In genomic region chr3:9780451-9780797, GRCh38 we compare ENCODE assay signal across 14 cellular contexts. TPM values are rescaled to one million over a fixed set of nuclear protein-coding genes. Genes with fewer than 3 reads are reported as not detected.
DNase-seq lines count a peak whose midpoint lies in the region; ATAC-seq, FAIRE-seq and TF ChIP-seq lines count a peak whose summit lies in the region.
"Had no signal": no experiment of that assay in that cellular context is flagged by ENCODE, and none has a peak within 500 bp of the region (broad histone marks: within the 10 kb centered on the region; RNA-seq: fewer than 3 reads in every experiment).

No MANE protein-coding gene starts in this region.

- DNase-seq in T-helper 2 cell treated with Interferon-gamma antibody and Interleukin-4, amounts not matched to agents 5 μg/mL and 100 μg/mL, for 36 hours (ENCODE audit: low spot score), result no peak
- DNase-seq in T-helper 2 cell, result no peak
- no peak for DNase-seq in NB4 (ENCODE audit: low read depth)
- peak; percentile 85 for DNase-seq in spleen
- DNase-seq in NCI-H748 (lab: John Stamatoyannopoulos, UW; ENCODE audit: unreplicated experiment), result no peak
- DNase-seq in frontal cortex (ENCODE audit: low spot score in 2 of 2), result no peak
- DNase-seq: GOT3, NCI-H1417, PC-9 had no signal

- peaks cover 0 to 62% (median 38%) of the 10 kb centered on the region in 6 donors for H3K36me3 ChIP-seq in spleen

- intact Hi-C loops in dendritic cell treated with granulocyte-macrophage colony-stimulating factor and Interleukin-4, amounts not matched to agents 40 ng/mL and 50 ng/mL, for 4 days (cut with micrococcal nuclease), result no loop called here
- intact Hi-C loops in spleen (cut with DNase I; ENCODE audit: low total_unique reads), result no loop called here

- peaks cover 44% of the 10 kb centered on the region for H3K36me3 Mint-ChIP-seq in T-helper 2 cell treated with Interferon-gamma antibody and Interleukin-4, amounts not matched to agents 5 μg/mL and 100 μg/mL, for 36 hours (ENCODE audit: low read depth)
- H3K36me3 Mint-ChIP-seq in dendritic cell treated with granulocyte-macrophage colony-stimulating factor and Interleukin-4, amounts not matched to agents 40 ng/mL and 50 ng/mL, for 4 days (ENCODE audit: low read depth), result peaks cover 50% of the 10 kb centered on the region

- 38 to 70% (median 64%) methylated on average over 11 of the region's 11 CpGs for WGBS in spleen, 5 donors

- H3K9me3 ChIP-seq in spleen, result no peaks in the 10 kb centered on the region
- H3K9me3 ChIP-seq: mucosa of descending colon had no signal

- H3K4me3 Mint-ChIP-seq in T-helper 2 cell treated with Interferon-gamma antibody and Interleukin-4, amounts not matched to agents 5 μg/mL and 100 μg/mL, for 36 hours, result peak overlapping the region; percentile 46
- peak overlapping the region; percentile 6 for H3K4me3 Mint-ChIP-seq in dendritic cell treated with granulocyte-macrophage colony-stimulating factor and Interleukin-4, amounts not matched to agents 40 ng/mL and 50 ng/mL, for 4 days

- ATAC-seq in HG03159 (IDR thresholded peaks at IDR 0.05; ENCODE audit: unreplicated experiment), result no peak

- H3K9me3 Mint-ChIP-seq in T-helper 2 cell treated with Interferon-gamma antibody and Interleukin-4, amounts not matched to agents 5 μg/mL and 100 μg/mL, for 36 hours, result no peaks in the 10 kb centered on the region
- no peaks in the 10 kb centered on the region for H3K9me3 Mint-ChIP-seq in dendritic cell treated with granulocyte-macrophage colony-stimulating factor and Interleukin-4, amounts not matched to agents 40 ng/mL and 50 ng/mL, for 4 days

- no peak for TF ChIP-seq POLR2A in NB4 (IDR thresholded peaks at IDR 0.05; ENCODE audit: extremely low read depth, insufficient read length)
- no peak for TF ChIP-seq POLR2A in spleen (IDR thresholded peaks at IDR 0.05)

- H3K4me1 ChIP-seq in spleen, result peaks cover 26 to 61% (median 47%) of the 10 kb centered on the region in 6 donors

- peak overlapping the region; percentile 33 for H3K4me3 ChIP-seq in NB4 (ENCODE audit: low read depth, low read length)
- H3K4me3 ChIP-seq in spleen, result peak overlapping the region in 1 of 8 donors; percentile 37
- H3K4me3 ChIP-seq: cardiac muscle cell, mucosa of descending colon, PC-9 had no signal

- H3K27me3 ChIP-seq in spleen (replicated peaks in 1 of 7), result no peaks in the 10 kb centered on the region
- H3K27me3 ChIP-seq: cardiac muscle cell had no signal

- peak overlapping the region; percentile 85 for H3K27ac Mint-ChIP-seq in T-helper 2 cell treated with Interferon-gamma antibody and Interleukin-4, amounts not matched to agents 5 μg/mL and 100 μg/mL, for 36 hours
- peak overlapping the region; percentile 99 for H3K27ac Mint-ChIP-seq in dendritic cell treated with granulocyte-macrophage colony-stimulating factor and Interleukin-4, amounts not matched to agents 40 ng/mL and 50 ng/mL, for 4 days

- FAIRE-seq in frontal cortex (lab: Jason Lieb, UNC), result no peak
- FAIRE-seq: G401.6 had no signal

- H3K27me3 Mint-ChIP-seq in T-helper 2 cell treated with Interferon-gamma antibody and Interleukin-4, amounts not matched to agents 5 μg/mL and 100 μg/mL, for 36 hours (ENCODE audit: low read depth), result no peaks in the 10 kb centered on the region
- H3K27me3 Mint-ChIP-seq in dendritic cell treated with granulocyte-macrophage colony-stimulating factor and Interleukin-4, amounts not matched to agents 40 ng/mL and 50 ng/mL, for 4 days, result no peaks in the 10 kb centered on the region

- peak overlapping the region; percentile 68 to 89 (median 78) for H3K27ac ChIP-seq in spleen
- H3K27ac ChIP-seq: cardiac muscle cell, PC-9 had no signal

- peaks cover 59% of the 10 kb centered on the region for H3K4me1 Mint-ChIP-seq in T-helper 2 cell treated with Interferon-gamma antibody and Interleukin-4, amounts not matched to agents 5 μg/mL and 100 μg/mL, for 36 hours (ENCODE audit: low read depth)
- peaks cover 72% of the 10 kb centered on the region for H3K4me1 Mint-ChIP-seq in dendritic cell treated with granulocyte-macrophage colony-stimulating factor and Interleukin-4, amounts not matched to agents 40 ng/mL and 50 ng/mL, for 4 days (ENCODE audit: low read depth)

- no peak for TF ChIP-seq CTCF in NB4 (IDR thresholded peaks at IDR 0.05; ENCODE audit: low read depth, low read length)
- no peak for TF ChIP-seq CTCF in spleen (IDR thresholded peaks at IDR 0.05 in 8 of 11, conservative IDR thresholded peaks at IDR 0.05 in 3 of 11)

RNA-seq across cellular contexts. Expression of gene CAMK1, which starts 10.7 kb away (rescaled TPM):
- total RNA-seq in spleen (10 to 100 TPM; 10.1 to 30.5 (median 22.6) TPM), frontal cortex (69.7 TPM)
- polyA plus RNA-seq in spleen, result 10 to 100 TPM; 14.5 to 29.8 (median 28.2) TPM

RNA-seq across cellular contexts. Expression of gene TADA3, which starts 11.8 kb away (rescaled TPM):
- total RNA-seq in spleen, result 10 to 100 TPM; 38.6 to 73.7 (median 51.4) TPM
- 10 to 100 TPM; 33.6 to 48.3 (median 41.5) TPM for polyA plus RNA-seq in spleen
- 33.0 TPM for total RNA-seq in frontal cortex

RNA-seq across cellular contexts. Expression of gene ARPC4, which starts 12.5 kb away (rescaled TPM):
- 100 to 1,000 TPM; 156 to 238 (median 199) TPM for total RNA-seq in spleen
- polyA plus RNA-seq in spleen, result 100 to 1,000 TPM in 2 of 3 donors, 10 to 100 TPM in 1; 98.9 to 144 (median 125) TPM
- 181 TPM for total RNA-seq in frontal cortex

RNA-seq across cellular contexts. Expression of gene TTLL3, which starts 29.6 kb away (rescaled TPM):
- 100 to 1,000 TPM in 2 of 7 donors, 10 to 100 TPM in 5; 59.5 to 143 (median 78.9) TPM for total RNA-seq in spleen
- 10 to 100 TPM; 24.8 to 58.1 (median 47.3) TPM for polyA plus RNA-seq in spleen
- 17.1 TPM for total RNA-seq in frontal cortex

RNA-seq across cellular contexts. Expression of gene OGG1, which starts 30.7 kb away (rescaled TPM):
- 10 to 100 TPM; 22.0 to 34.5 (median 28.1) TPM for total RNA-seq in spleen
- 10 to 100 TPM in 2 of 3 donors, 1 to 10 TPM in 1; 9.3 to 16.7 (median 15.9) TPM for polyA plus RNA-seq in spleen
- total RNA-seq in frontal cortex, result 98.6 TPM
